Comparison of ENCODE assay signal across 26 cellular contexts in the genomic region with DNA sequence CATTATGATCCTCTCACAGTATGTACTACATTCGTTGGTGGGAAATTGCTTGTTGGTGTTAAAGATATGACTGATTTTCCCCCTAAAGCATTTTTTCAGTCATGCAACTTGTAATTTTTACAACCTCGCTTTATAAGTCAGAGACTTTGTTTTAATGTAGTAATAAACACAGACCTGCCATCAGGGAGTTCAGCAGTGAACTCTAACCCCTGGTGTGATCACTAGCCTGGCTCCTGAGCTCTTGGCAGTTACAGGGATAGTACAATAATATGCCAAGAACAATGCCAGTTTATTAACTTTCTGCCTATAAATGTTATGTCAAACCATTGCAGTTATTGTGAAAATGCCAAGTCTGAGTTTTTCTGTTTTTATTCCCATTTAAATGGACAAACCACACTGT.
"Had no signal": no experiment of that assay in that cellular context is flagged by ENCODE, and none has a peak within 500 bp of the region (broad histone marks: within the 10 kb centered on the region; RNA-seq: fewer than 3 reads in every experiment).

No MANE protein-coding gene starts in this region.

- H3K27ac ChIP-seq: esophagus squamous epithelium, heart right ventricle, prostate gland, right atrium auricular region, sigmoid colon, spleen, thoracic aorta, tibial nerve, upper lobe of right lung, uterus had no signal

- H3K27me3 ChIP-seq: esophagus squamous epithelium, right atrium auricular region, sigmoid colon, tibial nerve, upper lobe of right lung, uterus had no signal

- DNase-seq: cortex of kidney; effector memory CD8-positive, alpha-beta T cell; erythroblast; esophagus squamous epithelium; foreskin melanocyte; glutamatergic neuron; heart right ventricle; hippocampal formation; left cardiac atrium; left ventricle myocardium superior; naive thymus-derived CD8-positive, alpha-beta T cell; nephron progenitor cell; nucleus accumbens; sigmoid colon; spleen; stimulated activated CD4-positive, alpha-beta T cell treated with anti-CD3 and anti-CD28 coated beads, Interleukin-2, amount 100 ng/mL, for 48 hours; stimulated activated naive B cell treated with anti-CD40 and anti-IgM and Interleukin-4, amounts not matched to agents 10 μg/mL and 1 μg/mL and 100 μg/mL, for 72 hours; upper lobe of right lung; uterus had no signal

- H3K4me3 ChIP-seq: esophagus squamous epithelium, heart right ventricle, lung, prostate gland, right atrium auricular region, sigmoid colon, spleen, thoracic aorta, tibial nerve, upper lobe of right lung, uterus had no signal

- H3K36me3 ChIP-seq: heart right ventricle, prostate gland, right atrium auricular region, sigmoid colon, spleen, thoracic aorta, tibial nerve, upper lobe of right lung, uterus had no signal

- FAIRE-seq: endometrium, islet of Langerhans had no signal

- H3K4me1 ChIP-seq: esophagus squamous epithelium, heart right ventricle, prostate gland, right atrium auricular region, sigmoid colon, spleen, tibial nerve, upper lobe of right lung, uterus had no signal

- H3K9me3 ChIP-seq: prostate gland, upper lobe of right lung, uterus had no signal

- ATAC-seq: effector memory CD8-positive, alpha-beta T cell; heart right ventricle; left cardiac atrium; left ventricle myocardium superior; naive thymus-derived CD8-positive, alpha-beta T cell; stimulated activated naive B cell treated with anti-CD40 and anti-IgM and Interleukin-4, amounts not matched to agents 10 μg/mL and 1 μg/mL and 100 μg/mL, for 72 hours; upper lobe of right lung had no signal
